ENCODE assay signal across 1 cellular context in the genomic region with DNA sequence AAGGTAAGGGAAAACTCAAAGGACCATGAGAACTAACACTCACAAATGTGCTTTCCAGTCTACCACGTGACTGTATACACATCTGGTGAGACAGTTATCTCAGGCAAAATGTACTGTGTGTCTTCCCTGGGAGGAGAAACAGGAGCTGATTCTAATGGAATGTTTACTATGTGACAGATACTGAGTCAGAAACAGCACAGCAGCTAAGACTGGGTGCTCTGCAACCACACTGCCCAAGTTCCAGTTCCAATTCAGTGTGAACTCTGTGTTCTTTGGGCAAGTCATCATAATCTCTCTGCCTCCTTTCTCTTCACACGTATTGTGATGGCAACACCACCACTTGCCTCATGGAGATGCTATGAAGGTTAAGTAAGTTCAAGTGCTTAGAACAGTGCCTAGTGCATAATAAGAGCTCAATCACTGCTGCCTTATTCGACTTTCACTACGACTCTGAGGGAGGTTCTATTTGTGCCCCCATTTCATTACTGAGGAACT.
TF ChIP-seq lines count a peak whose summit lies in the region.

No MANE protein-coding gene starts in this region.

TF ChIP-seq in SK-N-SH, 30 proteins besides CTCF, POLR2A, EP300 and RAD21 (continued from another document):
- TF ChIP-seq MEF2A (IDR thresholded peaks at IDR 0.05; ENCODE audit: borderline replicate concordance, low read depth) (no peak), RFX5 (IDR thresholded peaks at IDR 0.05; ENCODE audit: low read length) (no peak), MXI1 (IDR thresholded peaks at IDR 0.05; ENCODE audit: low read depth, low read length) (peak; percentile 90), NRF1 (IDR thresholded peaks at IDR 0.05; ENCODE audit: low read depth, low read length) (no peak), GABPA (IDR thresholded peaks at IDR 0.05; ENCODE audit: low read depth) (no peak), POLR2AphosphoS5 (IDR thresholded peaks at IDR 0.05; ENCODE audit: low read depth, low read length) (peak; percentile 17; the same call in 1 of the 2 replicates), EZH2phosphoT487 (IDR thresholded peaks at IDR 0.05; ENCODE audit: borderline replicate concordance, low read depth) (no peak), ELF1 (IDR thresholded peaks at IDR 0.05) (no peak), JUND (IDR thresholded peaks at IDR 0.05) (peak; percentile 53; the same call in 1 of the 2 replicates), SIN3A (IDR thresholded peaks at IDR 0.05; ENCODE audit: borderline replicate concordance, low read depth, low read length) (peak; percentile 52; the same call in 1 of the 2 replicates), GATA2 (CRISPR knock-in tag; IDR thresholded peaks at IDR 0.05) (0 out of 2 replicates have a peak, but pooled peaks have one; percentile 20), CHD2 (IDR thresholded peaks at IDR 0.05; ENCODE audit: low read length, partially characterized antibody) (no peak), FOXM1 (IDR thresholded peaks at IDR 0.05; ENCODE audit: low read depth) (no peak), TEAD4 (IDR thresholded peaks at IDR 0.05; ENCODE audit: borderline replicate concordance, insufficient read depth) (0 out of 2 replicates have a peak, but pooled peaks have one; percentile 34), NFIC (IDR thresholded peaks at IDR 0.05; ENCODE audit: borderline replicate concordance) (peak; percentile 15; the same call in 1 of the 2 replicates), TCF12 (IDR thresholded peaks at IDR 0.05) (peak; percentile 80), YY1 (IDR thresholded peaks at IDR 0.05; ENCODE audit: low read depth) (no peak), RXRA (IDR thresholded peaks at IDR 0.05; ENCODE audit: borderline replicate concordance, low read depth) (peak; percentile 50; the same call in 1 of the 2 replicates)
- TF ChIP-seq, protein P1, sequence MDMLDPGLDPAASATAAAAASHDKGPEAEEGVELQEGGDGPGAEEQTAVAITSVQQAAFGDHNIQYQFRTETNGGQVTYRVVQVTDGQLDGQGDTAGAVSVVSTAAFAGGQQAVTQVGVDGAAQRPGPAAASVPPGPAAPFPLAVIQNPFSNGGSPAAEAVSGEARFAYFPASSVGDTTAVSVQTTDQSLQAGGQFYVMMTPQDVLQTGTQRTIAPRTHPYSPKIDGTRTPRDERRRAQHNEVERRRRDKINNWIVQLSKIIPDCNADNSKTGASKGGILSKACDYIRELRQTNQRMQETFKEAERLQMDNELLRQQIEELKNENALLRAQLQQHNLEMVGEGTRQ (IDR thresholded peaks at IDR 0.05; ENCODE audit: borderline replicate concordance, low read depth, low read length), result 0 out of 2 replicates have a peak, but pooled peaks have one; percentile 51
- TF ChIP-seq, protein P2, sequence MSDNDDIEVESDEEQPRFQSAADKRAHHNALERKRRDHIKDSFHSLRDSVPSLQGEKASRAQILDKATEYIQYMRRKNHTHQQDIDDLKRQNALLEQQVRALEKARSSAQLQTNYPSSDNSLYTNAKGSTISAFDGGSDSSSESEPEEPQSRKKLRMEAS (IDR thresholded peaks at IDR 0.05; ENCODE audit: low read depth), result peak; percentile 85
- TF ChIP-seq, protein P3, sequence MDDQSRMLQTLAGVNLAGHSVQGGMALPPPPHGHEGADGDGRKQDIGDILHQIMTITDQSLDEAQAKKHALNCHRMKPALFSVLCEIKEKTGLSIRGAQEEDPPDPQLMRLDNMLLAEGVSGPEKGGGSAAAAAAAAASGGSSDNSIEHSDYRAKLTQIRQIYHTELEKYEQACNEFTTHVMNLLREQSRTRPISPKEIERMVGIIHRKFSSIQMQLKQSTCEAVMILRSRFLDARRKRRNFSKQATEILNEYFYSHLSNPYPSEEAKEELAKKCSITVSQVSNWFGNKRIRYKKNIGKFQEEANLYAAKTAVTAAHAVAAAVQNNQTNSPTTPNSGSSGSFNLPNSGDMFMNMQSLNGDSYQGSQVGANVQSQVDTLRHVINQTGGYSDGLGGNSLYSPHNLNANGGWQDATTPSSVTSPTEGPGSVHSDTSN (IDR thresholded peaks at IDR 0.05), result peak; percentile 46; the same call in 1 of the 2 replicates
